Comparison of ENCODE assay signal across 9 cellular contexts in the genomic region with DNA sequence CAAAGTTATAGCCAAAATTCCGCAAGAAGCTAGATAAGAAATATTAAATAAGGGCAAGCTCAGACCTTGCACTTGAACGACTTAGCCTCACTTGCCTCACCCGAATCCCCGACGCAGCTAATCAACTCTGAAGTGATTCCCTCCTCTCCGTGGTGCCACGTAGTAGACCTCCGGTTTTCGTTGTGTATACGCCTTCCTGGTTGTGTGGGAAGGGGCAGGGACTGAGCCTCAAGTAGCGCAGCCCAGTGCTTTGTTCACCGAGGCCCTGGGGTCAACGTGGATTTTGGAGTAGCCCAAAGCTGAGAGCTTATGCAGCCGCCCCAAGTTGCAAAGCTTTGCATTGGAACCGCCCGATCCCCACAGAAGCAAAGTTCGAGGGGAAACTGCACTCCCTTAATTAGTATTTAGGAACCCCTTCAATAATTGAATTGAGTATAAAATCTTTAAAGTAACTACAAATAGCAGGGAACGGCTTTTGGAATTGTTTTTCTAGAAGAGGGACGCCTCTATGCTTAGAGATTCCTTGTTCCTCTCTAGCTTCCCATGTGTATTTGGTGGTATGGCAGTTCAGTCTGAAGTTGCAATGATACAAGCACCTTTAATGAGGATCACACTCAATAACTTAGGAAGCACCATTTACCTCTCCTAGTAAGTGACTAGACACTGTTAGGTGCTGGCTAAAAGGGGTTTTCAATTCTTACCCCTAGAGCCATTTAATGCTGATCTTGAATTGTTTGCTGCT. TPM values are rescaled to one million over a fixed set of nuclear protein-coding genes. Genes with fewer than 3 reads are reported as not detected.
DNase-seq lines count a peak whose midpoint lies in the region; ATAC-seq, FAIRE-seq and TF ChIP-seq lines count a peak whose summit lies in the region.
"Had no signal": no experiment of that assay in that cellular context is flagged by ENCODE, and none has a peak within 500 bp of the region (broad histone marks: within the 10 kb centered on the region; RNA-seq: fewer than 3 reads in every experiment).

No MANE protein-coding gene starts in this region.

- in situ Hi-C loops in HepG2 (cut with HindIII; ENCODE audit: extremely low pct_ligation_motif_present, low pct_unique_long_range_greater_than_20kb): no loop called here

- no peaks in the 10 kb centered on the region for H3K36me3 Mint-ChIP-seq in chondrocyte (ENCODE audit: low read depth)

- no peaks in the 10 kb centered on the region for H3K9me3 Mint-ChIP-seq in chondrocyte (ENCODE audit: low read depth)

- TF ChIP-seq EP300 in HepG2 (IDR thresholded peaks at IDR 0.05; ENCODE audit: low read depth in 2 of 2, low read length in 2 of 2) (no peak), HepG2 (CRISPR knock-in tag; IDR thresholded peaks at IDR 0.05; ENCODE audit: borderline replicate concordance) (no peak)

- DNase-seq in HepG2 (ENCODE audit: low spot score) (no peak), right lobe of liver (no peak), chondrocyte (ENCODE audit: low spot score) (no peak), vagina (ENCODE audit: extremely low spot score in 2 of 2) (no peak), NCI-H510A treated with DMSO at 0.1 percent for 48 hours (lab: John Stamatoyannopoulos, UW) (no peak), H4 (ENCODE audit: low spot score) (no peak), 8988T (no peak)

- POLR2A ChIA-PET in HepG2 (lab: Yijun Ruan, JAX): no interaction called here

- H3K9me3 ChIP-seq in HepG2 (ENCODE audit: low read length) (no peaks in the 10 kb centered on the region), right lobe of liver (no peaks in the 10 kb centered on the region), mesodermal cell (ENCODE audit: control insufficient read depth, low read length) (no peaks in the 10 kb centered on the region), vagina (no peaks in the 10 kb centered on the region)

- H3K4me1 Mint-ChIP-seq in chondrocyte (ENCODE audit: low read depth): peaks cover 26% of the 10 kb centered on the region

- TF ChIP-seq RAD21 in HepG2 (CRISPR knock-in tag; IDR thresholded peaks at IDR 0.05): no peak

- BruUV-seq in HepG2 (replicated peaks; lab: Mats Ljungman, UMichigan): no TSS peak

- H3K4me3 ChIP-seq in HepG2 (replicated peaks in 1 of 3; ENCODE audit: insufficient read depth in 1 of 3, low read depth in 2 of 3, low read length in 3 of 3): no peak overlapping the region; a peak in 1 of 6 replicates
- peak overlapping the region in 1 of 3 donors; percentile 20 for H3K4me3 ChIP-seq in right lobe of liver
- H3K4me3 ChIP-seq in mesodermal cell (ENCODE audit: extremely low read depth, insufficient read depth, low read length, poor library complexity, severe bottlenecking): peak overlapping the region; percentile 63
- peak overlapping the region; percentile 33 to 38 for H3K4me3 ChIP-seq in vagina

- peaks cover under 1% of the 10 kb centered on the region for H3K27me3 Mint-ChIP-seq in chondrocyte (ENCODE audit: low read depth)

- CTCF ChIA-PET in HepG2 (lab: Yijun Ruan, JAX; ENCODE audit: low intra/inter-chr PET ratio, low total read pairs): no interaction called here

- intact Hi-C loops in HepG2 (cut with micrococcal nuclease; ENCODE audit: unreplicated experiment) (no loop called here), right lobe of liver (cut with DNase I) (no loop called here), vagina (cut with DNase I) (no loop called here)

- H2AFZ ChIP-seq in HepG2 (ENCODE audit: low read length): no peak overlapping the region

- H3K27me3 ChIP-seq in HepG2 (ENCODE audit: control insufficient read depth in 1 of 2, insufficient read depth in 2 of 2, low read length in 2 of 2) (peaks cover 0 to 13% of the 10 kb centered on the region in 2 experiments; a peak in 1 of 5 replicates), right lobe of liver (peaks cover 6 to 20% of the 10 kb centered on the region in 2 donors), vagina (no peaks in the 10 kb centered on the region)

- H3K9ac ChIP-seq in HepG2 (ENCODE audit: insufficient read depth, low read depth, low read length): no peak overlapping the region

- peak overlapping the region; percentile 80 for H3K4me3 Mint-ChIP-seq in chondrocyte (ENCODE audit: unreplicated experiment)

- TF ChIP-seq CTCF in HepG2 (CRISPR knock-in tag; IDR thresholded peaks at IDR 0.05): no peak
- TF ChIP-seq CTCF in right lobe of liver (IDR thresholded peaks at IDR 0.05): no peak
- TF ChIP-seq CTCF in chondrocyte (IDR thresholded peaks at IDR 0.05): no peak
- no peak for TF ChIP-seq CTCF in vagina (IDR thresholded peaks at IDR 0.05)

- peak overlapping the region; percentile 96 for H3K27ac Mint-ChIP-seq in chondrocyte (ENCODE audit: unreplicated experiment)

- H3K27ac ChIP-seq in HepG2 (ENCODE audit: extremely low read length, insufficient read depth, low read length) (no peak overlapping the region), right lobe of liver (no peak overlapping the region), mesodermal cell (ENCODE audit: low read depth, low read length, severe bottlenecking) (peak overlapping the region; percentile 95), vagina (peak overlapping the region; percentile 39)
- H3K27ac ChIP-seq: epithelial cell of prostate had no signal

- H3K4me2 ChIP-seq in HepG2 (ENCODE audit: low read depth, low read length): peak overlapping the region; percentile 51; the same call in 1 of the 2 replicates

- H3K4me1 ChIP-seq in HepG2 (ENCODE audit: insufficient read depth, low read length): no peaks in the 10 kb centered on the region
- H3K4me1 ChIP-seq in right lobe of liver: peaks cover 0 to 4% (median 0%) of the 10 kb centered on the region in 4 donors
- H3K4me1 ChIP-seq in mesodermal cell (ENCODE audit: control insufficient read depth, insufficient read depth, low read length, poor library complexity, severe bottlenecking): peaks cover 10% of the 10 kb centered on the region
- no peaks in the 10 kb centered on the region for H3K4me1 ChIP-seq in vagina

- WGBS in HepG2 (ENCODE audit: low lambda C conversion rate): 0% methylated on average over 5 of the region's 19 CpGs
- 15% methylated on average over 17 of the region's 19 CpGs for WGBS in right lobe of liver (ENCODE audit: insufficient coverage, low coverage, low lambda C conversion rate, missing lambda C conversion rate)
- no CpG with 5 or more reads among the region's 19 CpGs for WGBS in mesodermal cell (ENCODE audit: insufficient coverage in 2 of 2), 2 experiments

- ATAC-seq in HepG2 (no peak), right lobe of liver (no peak)

- TF ChIP-seq POLR2A in HepG2 (IDR thresholded peaks at IDR 0.05; ENCODE audit: insufficient read depth in 1 of 2, low read depth in 2 of 2, low read length in 2 of 2): no peak
- TF ChIP-seq POLR2A in right lobe of liver (IDR thresholded peaks at IDR 0.05): no peak
- no peak for TF ChIP-seq POLR2A in vagina (IDR thresholded peaks at IDR 0.05)

- FAIRE-seq in HepG2 (lab: Jason Lieb, UNC): no peak

- no peaks in the 10 kb centered on the region for H3K79me2 ChIP-seq in HepG2 (ENCODE audit: insufficient read depth, low read length)

- H3K36me3 ChIP-seq in HepG2 (replicated peaks in 1 of 2; ENCODE audit: control insufficient read depth in 1 of 2, insufficient read depth in 2 of 2, low read length in 2 of 2): no peaks in the 10 kb centered on the region
- no peaks in the 10 kb centered on the region for H3K36me3 ChIP-seq in right lobe of liver
- peaks cover 4% of the 10 kb centered on the region for H3K36me3 ChIP-seq in mesodermal cell (ENCODE audit: control insufficient read depth, insufficient read depth, low read length)
- H3K36me3 ChIP-seq in vagina: no peaks in the 10 kb centered on the region

- H4K20me1 ChIP-seq in HepG2 (ENCODE audit: insufficient read depth, low read length): no peaks in the 10 kb centered on the region

TF ChIP-seq in HepG2, 621 proteins besides CTCF, POLR2A, EP300 and RAD21 (continues in another document):
- TF ChIP-seq ZFP82 (CRISPR knock-in tag; IDR thresholded peaks at IDR 0.05; ENCODE audit: borderline replicate concordance): no peak
- TF ChIP-seq KDM3A (CRISPR knock-in tag; IDR thresholded peaks at IDR 0.05; ENCODE audit: low read depth): no peak

RNA-seq across cellular contexts. Expression of a gene that starts 55.7 kb away (rescaled TPM):
- total RNA-seq in HepG2 (2016; rRNA removed; fragmentation: Illumina TruSeq; extraction: Trizol) (not detected in 2 replicates), right lobe of liver (1 to 10 TPM; 1.5 to 2.6 (median 2.1) TPM), chondrocyte (617 to 626 TPM (median 624 TPM) in 3 replicates), vagina (140 TPM)
- 0.10 TPM in 1 of 2 replicates, not detected in the other for total RNA-seq in HepG2 (2016; cell fraction: cytosol; rRNA removed; fragmentation: Illumina TruSeq; extraction: Trizol; ENCODE audit: low read depth)
- 0.15 TPM in 1 of 2 replicates, not detected in the other for total RNA-seq in HepG2 (2016; cell fraction: insoluble cytoplasmic fraction; rRNA removed; fragmentation: Illumina TruSeq; extraction: Trizol)
- total RNA-seq in HepG2 (2016; cell fraction: membrane; rRNA removed; fragmentation: Illumina TruSeq; extraction: Trizol): not detected in 2 replicates
- not detected in 2 replicates for total RNA-seq in HepG2 (2016; cell fraction: nucleus; rRNA removed; fragmentation: Illumina TruSeq; extraction: Trizol)
- 0.10 and 0.13 TPM in 2 replicates for polyA plus RNA-seq in HepG2 (2011; rRNA removed)
- polyA plus RNA-seq in HepG2 (2011; cell fraction: cytosol; rRNA removed): 0.07 TPM in 1 of 2 replicates, not detected in the other
- not detected in 2 replicates for polyA plus RNA-seq in HepG2 (2011; cell fraction: nucleus; rRNA removed)
- not detected in 2 replicates for polyA plus RNA-seq in HepG2 (2012)
- not detected in 2 replicates for polyA plus RNA-seq in HepG2 (2016; cell fraction: cytosol; fragmentation: Illumina TruSeq; extraction: Trizol; ENCODE audit: low read depth)
- polyA plus RNA-seq in HepG2 (2016; cell fraction: insoluble cytoplasmic fraction; fragmentation: Illumina TruSeq; extraction: Trizol; ENCODE audit: low read depth): not detected in 2 replicates
- polyA plus RNA-seq in HepG2 (2016; cell fraction: membrane; fragmentation: Illumina TruSeq; extraction: Trizol; ENCODE audit: low read depth): not detected in 2 replicates
- not detected in 2 replicates for polyA plus RNA-seq in HepG2 (2016; cell fraction: nucleus; fragmentation: Illumina TruSeq; extraction: Trizol; ENCODE audit: insufficient read depth, low read depth)
- polyA minus RNA-seq in HepG2 (2011; rRNA and poly(A)+ RNA removed; ENCODE audit: low replicate concordance): not detected in 2 replicates
- not detected in 2 replicates for polyA minus RNA-seq in HepG2 (2011; cell fraction: cytosol; rRNA and poly(A)+ RNA removed)
- polyA minus RNA-seq in HepG2 (2011; cell fraction: nucleus; rRNA and poly(A)+ RNA removed): not detected in 2 replicates
- 339 TPM for polyA plus RNA-seq in mesodermal cell (2013, experiment 1 of 2)
- polyA plus RNA-seq in mesodermal cell (2013, experiment 2 of 2): 260 TPM
- 0.54 and 1.5 TPM in 2 replicates for total RNA-seq in H4 (2014; rRNA removed; shearing (Covaris generic))

Comparison
In these comparisons a context has a peak if more than half of its experiments do, and no peak if none do; other contexts are left out.
1. H3K27ac ChIP-seq: peak in mesodermal cell (single experiment) and vagina (single experiment); none in HepG2 (single experiment) and right lobe of liver (0 of 3).
2. H3K4me3 ChIP-seq: peak in mesodermal cell (single experiment) and vagina (2 of 2); none in HepG2 (0 of 3).
3. RNA of a gene that starts 55.7 kb away (total RNA-seq): 617 to 626 TPM in chondrocyte and 140 TPM in vagina (single experiment); 1.5 to 2.6 TPM in right lobe of liver, 0.54 to 1.5 TPM in H4 and 0.10 to 0.15 TPM in HepG2; every median in the first group is over 10 times any median in the second.